Comparison of ENCODE assay signal across 28 cellular contexts in genomic region chr6:63174173-63174572, GRCh38. TPM values are rescaled to one million over a fixed set of nuclear protein-coding genes. Genes with fewer than 3 reads are reported as not detected.
"Had no signal": no experiment of that assay in that cellular context is flagged by ENCODE, and none has a peak within 500 bp of the region (broad histone marks: within the 10 kb centered on the region; RNA-seq: fewer than 3 reads in every experiment).

No MANE protein-coding gene starts in this region.

- H3K4me3 ChIP-seq: colonic mucosa, coronary artery, dorsolateral prefrontal cortex, esophagus muscularis mucosa, esophagus squamous epithelium, gastrocnemius medialis, gastroesophageal sphincter, heart left ventricle, heart right ventricle, hepatocyte had no signal

- DNase-seq: colonic mucosa; cortex of kidney; dermis blood vessel endothelial cell; dorsolateral prefrontal cortex; effector CD4-positive, alpha-beta T cell; effector CD8-positive, alpha-beta T cell; effector memory CD4-positive, alpha-beta T cell; effector memory CD8-positive, alpha-beta T cell; endodermal cell; erythroblast; esophagus squamous epithelium; foreskin fibroblast; foreskin keratinocyte; foreskin melanocyte; gastrocnemius medialis; glutamatergic neuron; head of caudate nucleus; heart left ventricle; heart right ventricle had no signal

- H3K27me3 ChIP-seq: colonic mucosa, esophagus muscularis mucosa, esophagus squamous epithelium, foreskin keratinocyte, gastrocnemius medialis, gastroesophageal sphincter, heart left ventricle, heart right ventricle, hepatocyte had no signal

- H2AFZ ChIP-seq: hepatocyte had no signal

- H3K9me3 ChIP-seq: colonic mucosa, esophagus squamous epithelium, gastrocnemius medialis had no signal

- H3K27ac ChIP-seq: colonic mucosa, coronary artery, dorsolateral prefrontal cortex, epithelial cell of prostate, esophagus muscularis mucosa, esophagus squamous epithelium, foreskin keratinocyte, gastrocnemius medialis, gastroesophageal sphincter, heart left ventricle, heart right ventricle, hepatocyte had no signal

- H3K36me3 ChIP-seq: colonic mucosa, esophagus muscularis mucosa, esophagus squamous epithelium, gastrocnemius medialis, gastroesophageal sphincter, heart left ventricle, heart right ventricle had no signal

- H3K4me2 ChIP-seq: hepatocyte had no signal

- FAIRE-seq: colon, endothelial cell of umbilical vein, frontal cortex had no signal

- H3K4me1 ChIP-seq: colonic mucosa, esophagus muscularis mucosa, esophagus squamous epithelium, foreskin keratinocyte, gastrocnemius medialis, gastroesophageal sphincter, heart left ventricle, heart right ventricle had no signal

- ATAC-seq: effector memory CD8-positive, alpha-beta T cell; esophagus mucosa; foreskin keratinocyte; gastrocnemius medialis; gastroesophageal sphincter; heart left ventricle; heart right ventricle had no signal

- H3K79me2 ChIP-seq: hepatocyte had no signal

RNA-seq across cellular contexts. Expression of gene FKBP1C, which starts 37.1 kb away (rescaled TPM):
- total RNA-seq: esophagus mucosa had no signal
